1 cellular context compared by ENCODE assay signal in the genomic region with DNA sequence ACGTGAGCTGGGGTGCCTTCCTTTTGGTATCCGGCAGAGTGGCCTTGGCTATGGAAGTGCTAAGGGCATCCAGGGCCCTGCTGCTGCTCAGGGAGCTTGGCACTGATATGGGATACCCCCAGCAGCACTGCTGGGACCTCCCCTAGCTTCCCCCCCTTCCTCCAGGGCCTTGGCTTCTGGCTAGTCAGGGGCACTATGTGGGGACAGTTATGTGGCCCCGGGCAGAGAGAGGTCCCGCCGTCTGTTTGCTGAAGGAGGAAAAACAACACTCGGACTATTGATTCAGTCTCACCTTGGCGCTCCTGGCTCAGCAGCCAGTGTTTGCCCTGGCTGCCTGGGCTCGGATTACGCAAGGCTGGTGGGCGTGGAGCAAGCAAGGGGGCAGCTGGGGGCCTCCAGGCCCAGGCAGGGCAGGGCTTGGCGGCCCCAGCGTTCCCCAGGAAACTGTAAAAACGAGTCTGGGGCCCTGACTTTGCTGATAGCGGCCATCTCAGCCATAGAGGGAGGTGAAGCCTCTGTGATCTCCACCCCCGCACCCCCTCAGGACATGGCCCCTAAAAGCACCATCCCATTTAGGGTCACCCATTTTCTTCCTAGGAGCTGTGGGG.
A peak's percentile ranks its signal among the peaks of the same experiment; 100 is the strongest.
TF ChIP-seq lines count a peak whose summit lies in the region.

No MANE protein-coding gene starts in this region.

TF ChIP-seq in HepG2, 621 proteins besides CTCF, POLR2A, EP300 and RAD21 (continued from another document and continues in another):
- TF ChIP-seq, protein P1, sequence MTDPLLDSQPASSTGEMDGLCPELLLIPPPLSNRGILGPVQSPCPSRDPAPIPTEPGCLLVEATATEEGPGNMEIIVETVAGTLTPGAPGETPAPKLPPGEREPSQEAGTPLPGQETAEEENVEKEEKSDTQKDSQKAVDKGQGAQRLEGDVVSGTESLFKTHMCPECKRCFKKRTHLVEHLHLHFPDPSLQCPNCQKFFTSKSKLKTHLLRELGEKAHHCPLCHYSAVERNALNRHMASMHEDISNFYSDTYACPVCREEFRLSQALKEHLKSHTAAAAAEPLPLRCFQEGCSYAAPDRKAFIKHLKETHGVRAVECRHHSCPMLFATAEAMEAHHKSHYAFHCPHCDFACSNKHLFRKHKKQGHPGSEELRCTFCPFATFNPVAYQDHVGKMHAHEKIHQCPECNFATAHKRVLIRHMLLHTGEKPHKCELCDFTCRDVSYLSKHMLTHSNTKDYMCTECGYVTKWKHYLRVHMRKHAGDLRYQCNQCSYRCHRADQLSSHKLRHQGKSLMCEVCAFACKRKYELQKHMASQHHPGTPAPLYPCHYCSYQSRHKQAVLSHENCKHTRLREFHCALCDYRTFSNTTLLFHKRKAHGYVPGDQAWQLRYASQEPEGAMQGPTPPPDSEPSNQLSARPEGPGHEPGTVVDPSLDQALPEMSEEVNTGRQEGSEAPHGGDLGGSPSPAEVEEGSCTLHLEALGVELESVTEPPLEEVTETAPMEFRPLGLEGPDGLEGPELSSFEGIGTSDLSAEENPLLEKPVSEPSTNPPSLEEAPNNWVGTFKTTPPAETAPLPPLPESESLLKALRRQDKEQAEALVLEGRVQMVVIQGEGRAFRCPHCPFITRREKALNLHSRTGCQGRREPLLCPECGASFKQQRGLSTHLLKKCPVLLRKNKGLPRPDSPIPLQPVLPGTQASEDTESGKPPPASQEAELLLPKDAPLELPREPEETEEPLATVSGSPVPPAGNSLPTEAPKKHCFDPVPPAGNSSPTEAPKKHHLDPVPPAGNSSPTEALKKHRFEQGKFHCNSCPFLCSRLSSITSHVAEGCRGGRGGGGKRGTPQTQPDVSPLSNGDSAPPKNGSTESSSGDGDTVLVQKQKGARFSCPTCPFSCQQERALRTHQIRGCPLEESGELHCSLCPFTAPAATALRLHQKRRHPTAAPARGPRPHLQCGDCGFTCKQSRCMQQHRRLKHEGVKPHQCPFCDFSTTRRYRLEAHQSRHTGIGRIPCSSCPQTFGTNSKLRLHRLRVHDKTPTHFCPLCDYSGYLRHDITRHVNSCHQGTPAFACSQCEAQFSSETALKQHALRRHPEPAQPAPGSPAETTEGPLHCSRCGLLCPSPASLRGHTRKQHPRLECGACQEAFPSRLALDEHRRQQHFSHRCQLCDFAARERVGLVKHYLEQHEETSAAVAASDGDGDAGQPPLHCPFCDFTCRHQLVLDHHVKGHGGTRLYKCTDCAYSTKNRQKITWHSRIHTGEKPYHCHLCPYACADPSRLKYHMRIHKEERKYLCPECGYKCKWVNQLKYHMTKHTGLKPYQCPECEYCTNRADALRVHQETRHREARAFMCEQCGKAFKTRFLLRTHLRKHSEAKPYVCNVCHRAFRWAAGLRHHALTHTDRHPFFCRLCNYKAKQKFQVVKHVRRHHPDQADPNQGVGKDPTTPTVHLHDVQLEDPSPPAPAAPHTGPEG (CRISPR knock-in tag; IDR thresholded peaks at IDR 0.05) = no peak
- TF ChIP-seq ZNF549 (CRISPR knock-in tag; IDR thresholded peaks at IDR 0.05) (no peak), ZNF879 (CRISPR knock-in tag; IDR thresholded peaks at IDR 0.05) (no peak), ZNF781 (CRISPR knock-in tag; IDR thresholded peaks at IDR 0.05; ENCODE audit: borderline replicate concordance, not compliant biosample characterization) (peak; percentile 84), ZNF33B (CRISPR knock-in tag; IDR thresholded peaks at IDR 0.05) (0 out of 2 replicates have a peak, but pooled peaks have one; percentile 67), MYNN (CRISPR knock-in tag; IDR thresholded peaks at IDR 0.05; ENCODE audit: low read depth) (no peak), NONO (IDR thresholded peaks at IDR 0.05) (no peak), NONO (CRISPR knock-in tag; conservative IDR thresholded peaks at IDR 0.05) (peak; percentile 99), ZNF124 (CRISPR knock-in tag; IDR thresholded peaks at IDR 0.05) (peak; percentile 83), TEAD3 (CRISPR knock-in tag; optimal IDR thresholded peaks at IDR 0.05; ENCODE audit: borderline replicate concordance) (peak; percentile 91), FOXC1 (CRISPR knock-in tag; IDR thresholded peaks at IDR 0.05; ENCODE audit: borderline replicate concordance) (peak; percentile 82; the same call in 1 of the 2 replicates), RFX1 (IDR thresholded peaks at IDR 0.05) (peak; percentile 29; the same call in 1 of the 2 replicates), PAX8 (CRISPR knock-in tag; IDR thresholded peaks at IDR 0.05; ENCODE audit: borderline replicate concordance) (peak; percentile 90; the same call in 1 of the 2 replicates), SP5 (CRISPR knock-in tag; IDR thresholded peaks at IDR 0.05; ENCODE audit: borderline replicate concordance, low read depth) (peak; percentile 99), SMAD3 (CRISPR knock-in tag; IDR thresholded peaks at IDR 0.05) (peak; percentile 97), TCF12 (IDR thresholded peaks at IDR 0.05) (no peak), TCF12 (CRISPR knock-in tag; IDR thresholded peaks at IDR 0.05) (peak; percentile 93), KDM4B (CRISPR knock-in tag; IDR thresholded peaks at IDR 0.05) (peak; percentile 99), TCF7L2 (IDR thresholded peaks at IDR 0.05; ENCODE audit: low read depth, low read length) (no peak), ARNTL (CRISPR knock-in tag; IDR thresholded peaks at IDR 0.05) (peak; percentile 92), ZNF335 (CRISPR knock-in tag; IDR thresholded peaks at IDR 0.05) (peak; percentile 86), BCL6 (CRISPR knock-in tag; IDR thresholded peaks at IDR 0.05) (peak; percentile 100), SPEN (CRISPR knock-in tag; IDR thresholded peaks at IDR 0.05; ENCODE audit: low read depth) (peak; percentile 93), ETV5 (CRISPR knock-in tag; IDR thresholded peaks at IDR 0.05; ENCODE audit: borderline replicate concordance) (peak; percentile 83; the same call in 1 of the 2 replicates), DR1 (CRISPR knock-in tag; IDR thresholded peaks at IDR 0.05) (no peak; the same call in 1 of the 2 replicates), ZNF747 (CRISPR knock-in tag; IDR thresholded peaks at IDR 0.05; ENCODE audit: borderline replicate concordance) (peak; percentile 89; the same call in 1 of the 2 replicates), LCORL (IDR thresholded peaks at IDR 0.05) (no peak), LCORL (CRISPR knock-in tag; IDR thresholded peaks at IDR 0.05) (peak; percentile 99)
- TF ChIP-seq, protein P2, sequence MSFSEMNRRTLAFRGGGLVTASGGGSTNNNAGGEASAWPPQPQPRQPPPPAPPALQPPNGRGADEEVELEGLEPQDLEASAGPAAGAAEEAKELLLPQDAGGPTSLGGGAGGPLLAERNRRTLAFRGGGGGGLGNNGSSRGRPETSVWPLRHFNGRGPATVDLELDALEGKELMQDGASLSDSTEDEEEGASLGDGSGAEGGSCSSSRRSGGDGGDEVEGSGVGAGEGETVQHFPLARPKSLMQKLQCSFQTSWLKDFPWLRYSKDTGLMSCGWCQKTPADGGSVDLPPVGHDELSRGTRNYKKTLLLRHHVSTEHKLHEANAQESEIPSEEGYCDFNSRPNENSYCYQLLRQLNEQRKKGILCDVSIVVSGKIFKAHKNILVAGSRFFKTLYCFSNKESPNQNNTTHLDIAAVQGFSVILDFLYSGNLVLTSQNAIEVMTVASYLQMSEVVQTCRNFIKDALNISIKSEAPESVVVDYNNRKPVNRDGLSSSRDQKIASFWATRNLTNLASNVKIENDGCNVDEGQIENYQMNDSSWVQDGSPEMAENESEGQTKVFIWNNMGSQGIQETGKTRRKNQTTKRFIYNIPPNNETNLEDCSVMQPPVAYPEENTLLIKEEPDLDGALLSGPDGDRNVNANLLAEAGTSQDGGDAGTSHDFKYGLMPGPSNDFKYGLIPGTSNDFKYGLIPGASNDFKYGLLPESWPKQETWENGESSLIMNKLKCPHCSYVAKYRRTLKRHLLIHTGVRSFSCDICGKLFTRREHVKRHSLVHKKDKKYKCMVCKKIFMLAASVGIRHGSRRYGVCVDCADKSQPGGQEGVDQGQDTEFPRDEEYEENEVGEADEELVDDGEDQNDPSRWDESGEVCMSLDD (CRISPR knock-in tag; IDR thresholded peaks at IDR 0.05; ENCODE audit: borderline replicate concordance) = peak; percentile 92; the same call in 1 of the 2 replicates
- TF ChIP-seq, protein P3, sequence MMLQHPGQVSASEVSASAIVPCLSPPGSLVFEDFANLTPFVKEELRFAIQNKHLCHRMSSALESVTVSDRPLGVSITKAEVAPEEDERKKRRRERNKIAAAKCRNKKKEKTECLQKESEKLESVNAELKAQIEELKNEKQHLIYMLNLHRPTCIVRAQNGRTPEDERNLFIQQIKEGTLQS (CRISPR knock-in tag; IDR thresholded peaks at IDR 0.05) = peak; percentile 84
- TF ChIP-seq, protein P4, sequence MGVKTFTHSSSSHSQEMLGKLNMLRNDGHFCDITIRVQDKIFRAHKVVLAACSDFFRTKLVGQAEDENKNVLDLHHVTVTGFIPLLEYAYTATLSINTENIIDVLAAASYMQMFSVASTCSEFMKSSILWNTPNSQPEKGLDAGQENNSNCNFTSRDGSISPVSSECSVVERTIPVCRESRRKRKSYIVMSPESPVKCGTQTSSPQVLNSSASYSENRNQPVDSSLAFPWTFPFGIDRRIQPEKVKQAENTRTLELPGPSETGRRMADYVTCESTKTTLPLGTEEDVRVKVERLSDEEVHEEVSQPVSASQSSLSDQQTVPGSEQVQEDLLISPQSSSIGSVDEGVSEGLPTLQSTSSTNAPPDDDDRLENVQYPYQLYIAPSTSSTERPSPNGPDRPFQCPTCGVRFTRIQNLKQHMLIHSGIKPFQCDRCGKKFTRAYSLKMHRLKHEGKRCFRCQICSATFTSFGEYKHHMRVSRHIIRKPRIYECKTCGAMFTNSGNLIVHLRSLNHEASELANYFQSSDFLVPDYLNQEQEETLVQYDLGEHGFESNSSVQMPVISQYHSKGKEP (CRISPR knock-in tag; IDR thresholded peaks at IDR 0.05) = peak; percentile 81; the same call in 1 of the 2 replicates
- TF ChIP-seq, protein P5, sequence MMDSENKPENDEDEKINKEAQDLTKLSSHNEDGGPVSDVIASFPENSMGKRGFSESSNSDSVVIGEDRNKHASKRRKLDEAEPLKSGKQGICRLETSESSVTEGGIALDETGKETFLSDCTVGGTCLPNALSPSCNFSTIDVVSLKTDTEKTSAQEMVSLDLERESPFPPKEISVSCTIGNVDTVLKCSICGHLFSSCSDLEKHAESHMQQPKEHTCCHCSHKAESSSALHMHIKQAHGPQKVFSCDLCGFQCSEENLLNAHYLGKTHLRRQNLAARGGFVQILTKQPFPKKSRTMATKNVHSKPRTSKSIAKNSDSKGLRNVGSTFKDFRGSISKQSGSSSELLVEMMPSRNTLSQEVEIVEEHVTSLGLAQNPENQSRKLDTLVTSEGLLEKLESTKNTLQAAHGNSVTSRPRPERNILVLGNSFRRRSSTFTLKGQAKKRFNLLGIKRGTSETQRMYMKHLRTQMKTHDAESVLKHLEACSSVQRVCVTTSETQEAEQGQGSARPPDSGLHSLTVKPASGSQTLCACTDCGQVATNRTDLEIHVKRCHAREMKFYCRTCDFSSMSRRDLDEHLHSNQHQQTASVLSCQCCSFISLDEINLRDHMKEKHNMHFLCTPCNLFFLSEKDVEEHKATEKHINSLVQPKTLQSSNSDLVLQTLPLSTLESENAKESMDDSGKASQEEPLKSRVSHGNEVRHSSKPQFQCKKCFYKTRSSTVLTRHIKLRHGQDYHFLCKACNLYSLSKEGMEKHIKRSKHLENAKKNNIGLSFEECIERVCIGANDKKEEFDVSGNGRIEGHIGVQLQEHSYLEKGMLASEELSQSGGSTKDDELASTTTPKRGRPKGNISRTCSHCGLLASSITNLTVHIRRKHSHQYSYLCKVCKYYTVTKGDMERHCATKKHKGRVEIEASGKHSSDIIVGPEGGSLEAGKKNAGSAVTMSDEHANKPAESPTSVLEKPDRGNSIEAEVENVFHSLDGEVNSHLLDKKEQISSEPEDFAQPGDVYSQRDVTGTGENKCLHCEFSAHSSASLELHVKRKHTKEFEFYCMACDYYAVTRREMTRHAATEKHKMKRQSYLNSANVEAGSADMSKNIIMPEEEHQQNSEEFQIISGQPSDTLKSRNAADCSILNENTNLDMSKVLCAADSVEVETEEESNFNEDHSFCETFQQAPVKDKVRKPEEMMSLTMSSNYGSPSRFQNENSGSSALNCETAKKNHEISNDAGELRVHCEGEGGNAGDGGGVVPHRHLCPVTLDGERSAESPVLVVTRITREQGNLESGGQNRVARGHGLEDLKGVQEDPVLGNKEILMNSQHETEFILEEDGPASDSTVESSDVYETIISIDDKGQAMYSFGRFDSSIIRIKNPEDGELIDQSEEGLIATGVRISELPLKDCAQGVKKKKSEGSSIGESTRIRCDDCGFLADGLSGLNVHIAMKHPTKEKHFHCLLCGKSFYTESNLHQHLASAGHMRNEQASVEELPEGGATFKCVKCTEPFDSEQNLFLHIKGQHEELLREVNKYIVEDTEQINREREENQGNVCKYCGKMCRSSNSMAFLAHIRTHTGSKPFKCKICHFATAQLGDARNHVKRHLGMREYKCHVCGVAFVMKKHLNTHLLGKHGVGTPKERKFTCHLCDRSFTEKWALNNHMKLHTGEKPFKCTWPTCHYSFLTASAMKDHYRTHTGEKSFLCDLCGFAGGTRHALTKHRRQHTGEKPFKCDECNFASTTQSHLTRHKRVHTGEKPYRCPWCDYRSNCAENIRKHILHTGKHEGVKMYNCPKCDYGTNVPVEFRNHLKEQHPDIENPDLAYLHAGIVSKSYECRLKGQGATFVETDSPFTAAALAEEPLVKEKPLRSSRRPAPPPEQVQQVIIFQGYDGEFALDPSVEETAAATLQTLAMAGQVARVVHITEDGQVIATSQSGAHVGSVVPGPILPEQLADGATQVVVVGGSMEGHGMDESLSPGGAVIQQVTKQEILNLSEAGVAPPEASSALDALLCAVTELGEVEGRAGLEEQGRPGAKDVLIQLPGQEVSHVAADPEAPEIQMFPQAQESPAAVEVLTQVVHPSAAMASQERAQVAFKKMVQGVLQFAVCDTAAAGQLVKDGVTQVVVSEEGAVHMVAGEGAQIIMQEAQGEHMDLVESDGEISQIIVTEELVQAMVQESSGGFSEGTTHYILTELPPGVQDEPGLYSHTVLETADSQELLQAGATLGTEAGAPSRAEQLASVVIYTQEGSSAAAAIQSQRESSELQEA (CRISPR knock-in tag; IDR thresholded peaks at IDR 0.05; ENCODE audit: not compliant biosample characterization) = peak; percentile 41
